ENCODE assay signal across 9 cellular contexts in genomic region chr14:53109028-53109687, GRCh38. TPM values are rescaled to one million over a fixed set of nuclear protein-coding genes. Genes with fewer than 3 reads are reported as not detected.
DNase-seq lines count a peak whose midpoint lies in the region; ATAC-seq, FAIRE-seq and TF ChIP-seq lines count a peak whose summit lies in the region.
"Had no signal": no experiment of that assay in that cellular context is flagged by ENCODE, and none has a peak within 500 bp of the region (broad histone marks: within the 10 kb centered on the region; RNA-seq: fewer than 3 reads in every experiment).

No MANE protein-coding gene starts in this region.

- H3K4me3 Mint-ChIP-seq in activated T-cell treated with anti-CD3 and anti-CD28 coated beads, Interleukin-2, amount 50 U/mL, for 24 hours, result no peak overlapping the region

- no peak overlapping the region for H3K27ac Mint-ChIP-seq in activated T-cell treated with anti-CD3 and anti-CD28 coated beads, Interleukin-2, amount 50 U/mL, for 24 hours

- H3K79me2 ChIP-seq in osteoblast (ENCODE audit: insufficient read depth, low read length), result peaks cover 45% of the 10 kb centered on the region

- no peak for TF ChIP-seq CTCF in osteoblast (IDR thresholded peaks at IDR 0.05; ENCODE audit: extremely low read depth, low read depth, low read length)
- no peak for TF ChIP-seq CTCF in uterus (IDR thresholded peaks at IDR 0.05)

- H2AFZ ChIP-seq in osteoblast (ENCODE audit: low read length), result peak overlapping the region; percentile 96

- H3K27me3 ChIP-seq in MG63 (no peaks in the 10 kb centered on the region), osteoblast (ENCODE audit: insufficient read depth, low read length) (no peaks in the 10 kb centered on the region), uterus (no peaks in the 10 kb centered on the region)

- H3K4me3 ChIP-seq in MG63, result peak overlapping the region; percentile 51
- peak overlapping the region; percentile 75 for H3K4me3 ChIP-seq in osteoblast (ENCODE audit: insufficient read depth, low read length)
- H3K4me3 ChIP-seq in uterus, result no peak overlapping the region

- TF ChIP-seq POLR2A in GM12892 (IDR thresholded peaks at IDR 0.05; ENCODE audit: low read depth, low read length) (no peak; the same call in 1 of the 2 replicates), uterus (IDR thresholded peaks at IDR 0.05) (no peak)

- peaks cover 12% of the 10 kb centered on the region for H3K36me3 Mint-ChIP-seq in activated T-cell treated with anti-CD3 and anti-CD28 coated beads, Interleukin-2, amount 50 U/mL, for 24 hours (ENCODE audit: low read depth)

- H3K27me3 Mint-ChIP-seq in activated T-cell treated with anti-CD3 and anti-CD28 coated beads, Interleukin-2, amount 50 U/mL, for 24 hours, result no peaks in the 10 kb centered on the region

- peaks cover 22% of the 10 kb centered on the region for H3K4me1 Mint-ChIP-seq in activated T-cell treated with anti-CD3 and anti-CD28 coated beads, Interleukin-2, amount 50 U/mL, for 24 hours (ENCODE audit: low read depth)

- H3K9me3 ChIP-seq in MG63, result no peaks in the 10 kb centered on the region
- H3K9me3 ChIP-seq in osteoblast (ENCODE audit: low read depth, low read length), result no peaks in the 10 kb centered on the region
- peaks cover 0 to 16% of the 10 kb centered on the region in 2 donors for H3K9me3 ChIP-seq in uterus

- peaks cover 2% of the 10 kb centered on the region for H3K9me3 Mint-ChIP-seq in activated T-cell treated with anti-CD3 and anti-CD28 coated beads, Interleukin-2, amount 50 U/mL, for 24 hours

- peak; percentile 95 for FAIRE-seq in GM12892 (lab: Jason Lieb, UNC)
- FAIRE-seq: islet of Langerhans had no signal

- intact Hi-C loops in uterus (cut with DNase I; ENCODE audit: low total_unique reads), result no loop called here

- H3K36me3 ChIP-seq in MG63 (no peaks in the 10 kb centered on the region), osteoblast (ENCODE audit: insufficient read depth, low read length) (no peaks in the 10 kb centered on the region), uterus (no peaks in the 10 kb centered on the region)

- H3K4me1 ChIP-seq in osteoblast (ENCODE audit: insufficient read depth, low read length) (peaks cover 13% of the 10 kb centered on the region), uterus (no peaks in the 10 kb centered on the region)

- ATAC-seq in GM21723 (IDR thresholded peaks at IDR 0.05; ENCODE audit: unreplicated experiment), result peak; percentile 85

- peak overlapping the region; percentile 92 for H3K27ac ChIP-seq in osteoblast (ENCODE audit: low read depth, low read length)
- H3K27ac ChIP-seq in uterus, result no peak overlapping the region

- H3K4me2 ChIP-seq in osteoblast (ENCODE audit: insufficient read depth, low read length), result peak overlapping the region; percentile 96

- no peaks in the 10 kb centered on the region for H4K20me1 ChIP-seq in osteoblast (ENCODE audit: insufficient read depth, low read length)

- DNase-seq in GM12892 (ENCODE audit: insufficient read length) (peak; percentile 38), MG63 (peak; percentile 40), osteoblast (ENCODE audit: insufficient read length, low spot score, missing footprints) (no peak), hypothalamus (lab: John Stamatoyannopoulos, UW) (no peak), uterus (no peak), NCI-H1105 (lab: John Stamatoyannopoulos, UW) (no peak)
- DNase-seq in activated T-cell treated with anti-CD3 and anti-CD28 coated beads, Interleukin-2, amount 50 U/mL, for 24 hours, result peak; percentile 60

RNA-seq across cellular contexts. Expression of gene DDHD1, which starts 44.0 kb away (rescaled TPM):
- polyA plus RNA-seq in GM12892 (2012; ENCODE audit: missing spikeins), result 26.3 TPM
- 4.3 and 7.7 TPM in 2 replicates for total RNA-seq in MG63 (2014; rRNA removed; shearing (Covaris generic); ENCODE audit: low replicate concordance)
- total RNA-seq in osteoblast (30.0 and 38.0 TPM in 2 replicates), uterus (10 to 100 TPM; 25.1 to 38.5 (median 30.7) TPM)

Comparison
In these comparisons a context has a peak if more than half of its experiments do, and no peak if none do; other contexts are left out.
1. DNase-seq: peak in GM12892 (single experiment), MG63 (single experiment) and activated T-cell treated with anti-CD3 and anti-CD28 coated beads, Interleukin-2, amount 50 U/mL, for 24 hours (single experiment); none in osteoblast (single experiment), hypothalamus (0 of 51), uterus (0 of 2) and NCI-H1105 (single experiment).
2. H3K4me3 ChIP-seq: peak in MG63 (single experiment) and osteoblast (single experiment); none in uterus (0 of 2).